ENCODE assay signal across 22 cellular contexts in genomic region chr13:41708648-41709175, GRCh38.
DNase-seq lines count a peak whose midpoint lies in the region; ATAC-seq and TF ChIP-seq lines count a peak whose summit lies in the region.
"Had no signal": no experiment of that assay in that cellular context is flagged by ENCODE, and none has a peak within 500 bp of the region (broad histone marks: within the 10 kb centered on the region; RNA-seq: fewer than 3 reads in every experiment).

No MANE protein-coding gene starts in this region.

- H3K79me2 ChIP-seq in smooth muscle cell (ENCODE audit: low read depth) (no peaks in the 10 kb centered on the region), MM.1S (ENCODE audit: low read length) (no peaks in the 10 kb centered on the region)

- no peaks in the 10 kb centered on the region for H3K9me2 ChIP-seq in MM.1S (replicated peaks; ENCODE audit: insufficient read depth, low read length)

- H4K20me1 ChIP-seq in smooth muscle cell (ENCODE audit: low read depth) (no peaks in the 10 kb centered on the region), MM.1S (ENCODE audit: insufficient read depth, low read length) (no peaks in the 10 kb centered on the region)

- peak; percentile 4 for DNase-seq in Ammon's horn (ENCODE audit: low spot score)
- DNase-seq in epithelial cell of esophagus (ENCODE audit: low read depth) = peak; percentile 54
- no peak for DNase-seq in left lung
- no peak for DNase-seq in smooth muscle cell (lab: John Stamatoyannopoulos, UW; ENCODE audit: unreplicated experiment)
- no peak for DNase-seq in MV-4-11 (lab: John Stamatoyannopoulos, UW)
- no peak for DNase-seq in MM.1S
- no peak for DNase-seq in KBM-7
- no peak for DNase-seq in middle frontal gyrus (ENCODE audit: extremely low spot score, low spot score)
- DNase-seq: activated CD8-positive, alpha-beta T cell treated with anti-CD3 and anti-CD28 coated beads for 36 hours; activated T-cell treated with anti-CD3 and anti-CD28 coated beads, Interleukin-2, amount 50 U/mL, for 4 hours; CD8-positive, alpha-beta memory T cell; colonic mucosa; DMS79; NCI-H187; NCI-H2227 treated with DMSO at 0.1 percent for 48 hours; NCI-H82; PC-9; SJCRH30; small intestine; stimulated activated CD4-positive, alpha-beta T cell treated with anti-CD3 and anti-CD28 coated beads, Interleukin-4, amount 100 ng/mL, for 24 hours; stomach had no signal

- H3K4me1 ChIP-seq in left lung (peaks cover 0 to 8% of the 10 kb centered on the region in 2 donors), smooth muscle cell (ENCODE audit: low read depth) (no peaks in the 10 kb centered on the region), MM.1S (ENCODE audit: low read length) (no peaks in the 10 kb centered on the region)
- H3K4me1 ChIP-seq: colonic mucosa, SJCRH30 had no signal

- intact Hi-C loops in left lung (cut with DNase I) = no loop called here

- H3K9me3 ChIP-seq in left lung = no peaks in the 10 kb centered on the region
- no peaks in the 10 kb centered on the region for H3K9me3 ChIP-seq in smooth muscle cell (replicated peaks; ENCODE audit: low read depth)
- no peaks in the 10 kb centered on the region for H3K9me3 ChIP-seq in MM.1S (replicated peaks; ENCODE audit: insufficient read depth, low read length)
- H3K9me3 ChIP-seq: colonic mucosa, SJCRH30, stomach had no signal

- H3F3A ChIP-seq in smooth muscle cell (ENCODE audit: low read depth) (no peaks in the 10 kb centered on the region), MM.1S (ENCODE audit: insufficient read depth, low read length) (no peaks in the 10 kb centered on the region)

- H3K27me3 ChIP-seq in left lung = no peaks in the 10 kb centered on the region
- no peaks in the 10 kb centered on the region for H3K27me3 ChIP-seq in smooth muscle cell (ENCODE audit: low read depth)
- H3K27me3 ChIP-seq in MM.1S (replicated peaks; ENCODE audit: insufficient read depth, low read length) = no peaks in the 10 kb centered on the region
- H3K27me3 ChIP-seq: colonic mucosa, SJCRH30, stomach had no signal

- peak overlapping the region in 1 of 2 donors; percentile 16 for H3K27ac ChIP-seq in left lung
- H3K27ac ChIP-seq in smooth muscle cell (ENCODE audit: low read depth) = peak overlapping the region; percentile 2
- no peak overlapping the region for H3K27ac ChIP-seq in MM.1S (ENCODE audit: low read length)
- H3K27ac ChIP-seq: colonic mucosa, HL-60, PC-9, SJCRH30 had no signal

- 72% methylated on average over 5 of the region's 5 CpGs for WGBS in smooth muscle cell (ENCODE audit: low lambda C conversion rate)

- in situ Hi-C loops in KBM-7 (cut with MboI; ENCODE audit: low pct_unique_long_range_greater_than_20kb, low sequenced_read_pairs) = no loop called here

- H3K4me2 ChIP-seq in smooth muscle cell (peak overlapping the region; percentile 21), MM.1S (ENCODE audit: low read depth, low read length) (no peak overlapping the region)
- H3K4me2 ChIP-seq: PC-9 had no signal

- H3K36me3 ChIP-seq in left lung = no peaks in the 10 kb centered on the region
- no peaks in the 10 kb centered on the region for H3K36me3 ChIP-seq in smooth muscle cell (ENCODE audit: low read depth)
- no peaks in the 10 kb centered on the region for H3K36me3 ChIP-seq in MM.1S (replicated peaks; ENCODE audit: insufficient read depth, low read length)
- H3K36me3 ChIP-seq: colonic mucosa, SJCRH30, stomach had no signal

- H3K9ac ChIP-seq in smooth muscle cell (ENCODE audit: low read depth) = no peak overlapping the region
- H3K9ac ChIP-seq in MM.1S (ENCODE audit: low read length) = no peak overlapping the region

- ATAC-seq in left lung = peak; percentile 37
- ATAC-seq: activated CD8-positive, alpha-beta T cell treated with anti-CD3 and anti-CD28 coated beads for 36 hours; activated T-cell treated with anti-CD3 and anti-CD28 coated beads, Interleukin-2, amount 50 U/mL, for 4 hours had no signal

- H2AFZ ChIP-seq in smooth muscle cell (ENCODE audit: low read depth) = no peak overlapping the region
- no peak overlapping the region for H2AFZ ChIP-seq in MM.1S (ENCODE audit: low read length)
- H2AFZ ChIP-seq: PC-9 had no signal

- TF ChIP-seq CTCF in epithelial cell of esophagus (IDR thresholded peaks at IDR 0.05; ENCODE audit: insufficient read depth, low read depth, low read length, missing control alignments) (no peak), left lung (IDR thresholded peaks at IDR 0.05) (no peak), smooth muscle cell (IDR thresholded peaks at IDR 0.05; ENCODE audit: borderline replicate concordance, insufficient read depth, poor library complexity, severe bottlenecking) (no peak), MM.1S (IDR thresholded peaks at IDR 0.05; ENCODE audit: low read length) (no peak)

- H3K4me3 ChIP-seq in epithelial cell of esophagus (ENCODE audit: low read length) (no peak overlapping the region), left lung (no peak overlapping the region), smooth muscle cell (no peak overlapping the region), MM.1S (ENCODE audit: low read length) (no peak overlapping the region)
- H3K4me3 ChIP-seq: colonic mucosa, PC-9, SJCRH30, stomach had no signal

Comparison
In these comparisons a context has a peak if more than half of its experiments do, and no peak if none do; other contexts are left out.
1. DNase-seq: peak in Ammon's horn (single experiment) and epithelial cell of esophagus (single experiment); none in left lung (0 of 2), smooth muscle cell (single experiment), MV-4-11 (single experiment), MM.1S (single experiment), KBM-7 (single experiment) and middle frontal gyrus (single experiment).